In the genomic region with DNA sequence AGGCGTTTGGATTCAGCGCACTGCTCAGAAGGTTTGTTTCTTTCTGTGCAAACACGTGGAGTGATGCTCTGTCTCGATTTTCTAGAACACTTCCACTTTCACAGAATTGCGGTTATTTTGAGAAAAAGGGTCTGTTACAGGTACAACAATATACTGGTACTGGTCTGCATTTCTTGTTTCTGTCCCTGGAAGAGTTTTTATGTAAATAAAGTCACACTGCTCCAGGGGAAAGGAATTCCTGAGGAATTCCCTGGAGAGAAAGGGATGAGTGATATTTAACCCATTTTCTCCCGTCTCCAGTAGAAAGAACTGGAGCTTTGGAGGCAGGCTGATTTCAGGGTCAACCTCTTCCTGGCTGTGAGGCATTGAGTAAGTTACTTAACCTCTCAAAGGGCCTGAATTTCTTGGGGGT, we compare ENCODE assay signal across 9 cellular contexts. TPM values are rescaled to one million over a fixed set of nuclear protein-coding genes. Genes with fewer than 3 reads are reported as not detected.
A peak's percentile ranks its signal among the peaks of the same experiment; 100 is the strongest.
DNase-seq lines count a peak whose midpoint lies in the region; ATAC-seq and TF ChIP-seq lines count a peak whose summit lies in the region.
"Had no signal": no experiment of that assay in that cellular context is flagged by ENCODE, and none has a peak within 500 bp of the region (broad histone marks: within the 10 kb centered on the region; RNA-seq: fewer than 3 reads in every experiment).

No MANE protein-coding gene starts in this region.

- ATAC-seq in activated CD4-positive, CD25-positive, alpha-beta regulatory T cell treated with anti-CD3 and anti-CD28 coated beads, Interleukin-2, amount 50 U/mL, for 24 hours: peak; percentile 44 to 50
- no peak for ATAC-seq in GM18498 (IDR thresholded peaks at IDR 0.05; ENCODE audit: unreplicated experiment)

- H3K9me3 ChIP-seq in Loucy (ENCODE audit: insufficient read depth, low read depth, low read length) (no peaks in the 10 kb centered on the region), skeletal muscle satellite cell (replicated peaks; ENCODE audit: low read length) (no peaks in the 10 kb centered on the region)

- no peaks in the 10 kb centered on the region for H3F3A ChIP-seq in Loucy (ENCODE audit: low read depth)

- H3K36me3 Mint-ChIP-seq in dendritic cell treated with granulocyte-macrophage colony-stimulating factor and Interleukin-4, amounts not matched to agents 40 ng/mL and 50 ng/mL, for 4 days (ENCODE audit: low read depth): no peaks in the 10 kb centered on the region

- H3K4me3 ChIP-seq in Loucy (ENCODE audit: low read length, poor library complexity, severe bottlenecking) (no peak overlapping the region), skeletal muscle satellite cell (ENCODE audit: low read length) (peak overlapping the region; percentile 55)

- DNase-seq in activated CD4-positive, CD25-positive, alpha-beta regulatory T cell (lab: John Stamatoyannopoulos, UW): no peak
- no peak for DNase-seq in dedifferentiated amniotic fluid mesenchymal stem cell (ENCODE audit: extremely low spot score)
- DNase-seq in mucosa of gallbladder (ENCODE audit: low spot score): no peak

- peaks cover 65% of the 10 kb centered on the region for H3K4me1 Mint-ChIP-seq in dendritic cell treated with granulocyte-macrophage colony-stimulating factor and Interleukin-4, amounts not matched to agents 40 ng/mL and 50 ng/mL, for 4 days (ENCODE audit: low read depth)

- H3K9ac ChIP-seq in Loucy (ENCODE audit: low read depth, low read length, poor library complexity, severe bottlenecking) (no peak overlapping the region), skeletal muscle satellite cell (ENCODE audit: low read depth, low read length) (peak overlapping the region; percentile 27)

- intact Hi-C loops in dendritic cell treated with granulocyte-macrophage colony-stimulating factor and Interleukin-4, amounts not matched to agents 40 ng/mL and 50 ng/mL, for 4 days (cut with micrococcal nuclease): no loop called here

- H2AFZ ChIP-seq in Loucy (ENCODE audit: low read length): no peak overlapping the region

- peak overlapping the region; percentile 65 for H3K4me3 Mint-ChIP-seq in dendritic cell treated with granulocyte-macrophage colony-stimulating factor and Interleukin-4, amounts not matched to agents 40 ng/mL and 50 ng/mL, for 4 days

- H3K27ac Mint-ChIP-seq in dendritic cell treated with granulocyte-macrophage colony-stimulating factor and Interleukin-4, amounts not matched to agents 40 ng/mL and 50 ng/mL, for 4 days: peak overlapping the region; percentile 94

- H3K27me3 Mint-ChIP-seq in dendritic cell treated with granulocyte-macrophage colony-stimulating factor and Interleukin-4, amounts not matched to agents 40 ng/mL and 50 ng/mL, for 4 days: peaks cover 30% of the 10 kb centered on the region

- H3K79me2 ChIP-seq in Loucy (ENCODE audit: insufficient read depth, low read length): no peaks in the 10 kb centered on the region

- TF ChIP-seq CTCF in Loucy (conservative IDR thresholded peaks at IDR 0.05; ENCODE audit: low read length): no peak

- H3K9me2 ChIP-seq in Loucy (replicated peaks; ENCODE audit: low read depth, low read length): no peaks in the 10 kb centered on the region

- H3K4me2 ChIP-seq in Loucy (ENCODE audit: low read depth, low read length, poor library complexity, severe bottlenecking) (peak overlapping the region; percentile 48), skeletal muscle satellite cell (ENCODE audit: low read length) (peak overlapping the region; percentile 83)

- H3K36me3 ChIP-seq in Loucy (ENCODE audit: insufficient read depth, low read length) (no peaks in the 10 kb centered on the region), skeletal muscle satellite cell (ENCODE audit: insufficient read depth, low read length) (no peaks in the 10 kb centered on the region)

- H3K27me3 ChIP-seq in Loucy (ENCODE audit: insufficient read depth, low read length, poor library complexity, severe bottlenecking) (no peaks in the 10 kb centered on the region), skeletal muscle satellite cell (ENCODE audit: control insufficient read depth, insufficient read depth, low read length) (peaks cover 12% of the 10 kb centered on the region)

- no peaks in the 10 kb centered on the region for H4K20me1 ChIP-seq in Loucy (ENCODE audit: insufficient read depth, low read length, poor library complexity, severe bottlenecking)

- no peaks in the 10 kb centered on the region for H3K9me3 Mint-ChIP-seq in dendritic cell treated with granulocyte-macrophage colony-stimulating factor and Interleukin-4, amounts not matched to agents 40 ng/mL and 50 ng/mL, for 4 days

- H3K4me1 ChIP-seq in Loucy (ENCODE audit: insufficient read depth, low read length, poor library complexity, severe bottlenecking): peaks cover 10% of the 10 kb centered on the region
- peaks cover 17% of the 10 kb centered on the region for H3K4me1 ChIP-seq in skeletal muscle satellite cell (ENCODE audit: control insufficient read depth, insufficient read depth, low read length)

RNA-seq across cellular contexts. Expression of gene RMI2, which starts 16.2 kb away (rescaled TPM):
- total RNA-seq in skeletal muscle satellite cell (2012; rRNA removed): 3.8 and 6.1 TPM in 2 replicates
- total RNA-seq in mucosa of gallbladder: 4.4 TPM

RNA-seq across cellular contexts. Expression of gene PRM1, which starts 48.0 kb away (rescaled TPM):
- total RNA-seq in skeletal muscle satellite cell (2012; rRNA removed): not detected in 2 replicates
- total RNA-seq in mucosa of gallbladder: not detected
- total RNA-seq: kidney epithelial cell had no signal

RNA-seq across cellular contexts. Expression of gene PRM2, which starts 52.8 kb away (rescaled TPM):
- not detected in 2 replicates for total RNA-seq in skeletal muscle satellite cell (2012; rRNA removed)
- total RNA-seq in mucosa of gallbladder: not detected
- total RNA-seq: kidney epithelial cell had no signal

RNA-seq across cellular contexts. Expression of gene PRM3, which starts 55.7 kb away (rescaled TPM):
- not detected in 2 replicates for total RNA-seq in skeletal muscle satellite cell (2012; rRNA removed)
- not detected for total RNA-seq in mucosa of gallbladder
- total RNA-seq: kidney epithelial cell had no signal

RNA-seq across cellular contexts. Expression of gene TNP2, which starts 60.0 kb away (rescaled TPM):
- total RNA-seq in skeletal muscle satellite cell (2012; rRNA removed): not detected in 2 replicates
- not detected for total RNA-seq in mucosa of gallbladder
- total RNA-seq: kidney epithelial cell had no signal
